In genomic region chr5:180201051-180201987, GRCh38 we compare ENCODE assay signal across 8 cellular contexts. TPM values are rescaled to one million over a fixed set of nuclear protein-coding genes. Genes with fewer than 3 reads are reported as not detected.
DNase-seq lines count a peak whose midpoint lies in the region; FAIRE-seq and TF ChIP-seq lines count a peak whose summit lies in the region.

No MANE protein-coding gene starts in this region.

- DNase-seq in EL (peak; percentile 42), HuH-7.5 (ENCODE audit: low spot score) (peak; percentile 64), SKM-1 (lab: John Stamatoyannopoulos, UW; ENCODE audit: unreplicated experiment) (peak; percentile 31), keratinocyte (ENCODE audit: low read depth, low spot score) (no peak), COLO829 (ENCODE audit: low spot score) (no peak), HPDE6-E6E7 (ENCODE audit: extremely low spot score) (no peak), foreskin melanocyte (no peak)
- DNase-seq in activated naive CD4-positive, alpha-beta T cell treated with Interleukin-2 at 50 U/mL for 16 hours, result no peak

- no peak overlapping the region for H3K4me2 ChIP-seq in keratinocyte (ENCODE audit: control insufficient read depth, extremely low read depth, insufficient read depth, low read depth, low read length)

- peak; percentile 26 to 57 (median 35) for TF ChIP-seq CTCF in keratinocyte (optimal IDR thresholded peaks at IDR 0.05 in 1 of 3, IDR thresholded peaks at IDR 0.05 in 1 of 3, conservative IDR thresholded peaks at IDR 0.05 in 1 of 3; ENCODE audit: extremely low read depth in 1 of 3, insufficient read depth in 2 of 3, low read length in 3 of 3)

- no peaks in the 10 kb centered on the region for H3K9me1 ChIP-seq in keratinocyte (ENCODE audit: control insufficient read depth, extremely low read depth, insufficient read depth, low read length)

- H4K20me1 ChIP-seq in keratinocyte (ENCODE audit: control insufficient read depth, extremely low read depth, insufficient read depth, low read length), result no peaks in the 10 kb centered on the region

- no peak overlapping the region for H3K27ac ChIP-seq in keratinocyte (ENCODE audit: control insufficient read depth, insufficient read depth, low read length)

- H3K36me3 ChIP-seq in keratinocyte (ENCODE audit: control insufficient read depth in 2 of 2, extremely low read depth in 1 of 2, insufficient read depth in 2 of 2, low read length in 2 of 2), result no peaks in the 10 kb centered on the region

- H2AFZ ChIP-seq in keratinocyte (ENCODE audit: control insufficient read depth, low read length), result no peak overlapping the region

- H3K79me2 ChIP-seq in keratinocyte (ENCODE audit: control insufficient read depth, insufficient read depth, low read length), result no peaks in the 10 kb centered on the region

- H3K9me3 ChIP-seq in keratinocyte (ENCODE audit: control insufficient read depth, low read depth, low read length), result no peaks in the 10 kb centered on the region

- no peak for FAIRE-seq in keratinocyte (lab: Jason Lieb, UNC)

- H3K4me1 ChIP-seq in keratinocyte (ENCODE audit: control insufficient read depth, extremely low read depth, insufficient read depth, low read length), result no peaks in the 10 kb centered on the region

- dilution Hi-C loops in keratinocyte (cut with MboI; ENCODE audit: extremely low pct_ligation_motif_present, low sequenced_read_pairs), result no loop called here

- H3K27me3 ChIP-seq in keratinocyte (ENCODE audit: control insufficient read depth, extremely low read depth, insufficient read depth, low read length), result no peaks in the 10 kb centered on the region

- no peak overlapping the region for H3K9ac ChIP-seq in keratinocyte (ENCODE audit: control insufficient read depth, extremely low read depth, insufficient read depth, low read length)

- H3K4me3 ChIP-seq in keratinocyte (ENCODE audit: control insufficient read depth in 2 of 3, extremely low read depth in 1 of 3, insufficient read depth in 2 of 3, low read depth in 1 of 3, low read length in 3 of 3), result no peak overlapping the region

RNA-seq across cellular contexts. Expression of gene RASGEF1C, which starts 7.7 kb away (rescaled TPM):
- not detected in 3 replicates for polyA plus RNA-seq in keratinocyte
- not detected for polyA plus RNA-seq in keratinocyte (2011; ENCODE audit: low read depth)
- 0.04 TPM in 1 of 2 replicates, not detected in the other for polyA plus RNA-seq in keratinocyte (2011; cell fraction: cytosol; rRNA removed)
- not detected in 2 replicates for polyA plus RNA-seq in keratinocyte (2011; cell fraction: nucleus; rRNA removed)
- not detected in 2 replicates for polyA plus RNA-seq in keratinocyte (2012; ENCODE audit: low replicate concordance)
- not detected in 3 replicates for polyA minus RNA-seq in keratinocyte
- polyA minus RNA-seq in keratinocyte (2011; cell fraction: cytosol; rRNA and poly(A)+ RNA removed), result not detected
- polyA minus RNA-seq in keratinocyte (2011; cell fraction: nucleus; rRNA and poly(A)+ RNA removed), result not detected in 2 replicates

Comparison
In these comparisons a context has a peak if more than half of its experiments do, and no peak if none do; other contexts are left out.
1. DNase-seq: peak in EL (single experiment), HuH-7.5 (single experiment) and SKM-1 (single experiment); none in keratinocyte (single experiment), COLO829 (single experiment), HPDE6-E6E7 (single experiment), foreskin melanocyte (single experiment) and activated naive CD4-positive, alpha-beta T cell treated with Interleukin-2 at 50 U/mL for 16 hours (single experiment).